ENCODE assay signal across 17 cellular contexts in genomic region chr13:79285159-79285558, GRCh38.
A peak's percentile ranks its signal among the peaks of the same experiment; 100 is the strongest.
DNase-seq lines count a peak whose midpoint lies in the region; ATAC-seq and TF ChIP-seq lines count a peak whose summit lies in the region.
"Had no signal": no experiment of that assay in that cellular context is flagged by ENCODE, and none has a peak within 500 bp of the region (broad histone marks: within the 10 kb centered on the region; RNA-seq: fewer than 3 reads in every experiment).

No MANE protein-coding gene starts in this region.

- no peaks in the 10 kb centered on the region for H3K36me3 ChIP-seq in left lung
- H3K36me3 ChIP-seq: BE2C, BLaER1 had no signal

- intact Hi-C loops in left lung (cut with DNase I) = no loop called here

- H3K27ac ChIP-seq in left lung = no peak overlapping the region
- H3K27ac ChIP-seq: 22Rv1, A549, BLaER1 had no signal

- peaks cover 0 to 3% of the 10 kb centered on the region in 2 donors for H3K4me1 ChIP-seq in left lung
- H3K4me1 ChIP-seq: BE2C, BLaER1 had no signal

- H3K9me3 ChIP-seq in left lung = no peaks in the 10 kb centered on the region
- H3K9me3 ChIP-seq: A549, BE2C, BLaER1 had no signal

- ATAC-seq in left lung = peak; percentile 71
- ATAC-seq: A549 had no signal

- TF ChIP-seq CTCF in left lung (IDR thresholded peaks at IDR 0.05) = no peak
- no peak for TF ChIP-seq CTCF in retinal pigment epithelial cell (conservative IDR thresholded peaks at IDR 0.05; ENCODE audit: low read depth, low read length)

- H3K27me3 ChIP-seq in left lung = no peaks in the 10 kb centered on the region
- H3K27me3 ChIP-seq: BE2C, BLaER1 had no signal

- DNase-seq in NCI-H82 (lab: John Stamatoyannopoulos, UW) = peak; percentile 46
- no peak for DNase-seq in NCI-H82 treated with DMSO at 0.1 percent for 48 hours (lab: John Stamatoyannopoulos, UW; ENCODE audit: unreplicated experiment)
- no peak for DNase-seq in left lung
- DNase-seq in retinal pigment epithelial cell (ENCODE audit: low read depth) = peak; percentile 16
- DNase-seq in NCI-H2107 (lab: John Stamatoyannopoulos, UW) = no peak
- no peak for DNase-seq in D341Med (ENCODE audit: low spot score)
- DNase-seq: BE2C; C1 segment of cervical spinal cord; CD4-positive, alpha-beta memory T cell; CD4-positive, CD25-positive, alpha-beta regulatory T cell; CD8-positive, alpha-beta memory T cell; COR-L47; DMS79 treated with DMSO at 0.1 percent for 48 hours; GF-D8 had no signal

- H3K4me3 ChIP-seq in left lung (no peak overlapping the region), retinal pigment epithelial cell (ENCODE audit: low read length) (no peak overlapping the region)
- H3K4me3 ChIP-seq: A549, BLaER1 had no signal

Comparison
In these comparisons a context has a peak if more than half of its experiments do, and no peak if none do; other contexts are left out.
1. DNase-seq: peak in NCI-H82 (single experiment) and retinal pigment epithelial cell (single experiment); none in NCI-H82 treated with DMSO at 0.1 percent for 48 hours (single experiment), left lung (0 of 2), NCI-H2107 (single experiment) and D341Med (single experiment).